21 cellular contexts compared by ENCODE assay signal in genomic region chr10:114364726-114365125, GRCh38.
"Had no signal": no experiment of that assay in that cellular context is flagged by ENCODE, and none has a peak within 500 bp of the region (broad histone marks: within the 10 kb centered on the region; RNA-seq: fewer than 3 reads in every experiment).

No MANE protein-coding gene starts in this region.

- H3K9me3 ChIP-seq: SK-N-SH had no signal

- DNase-seq: KBM-7, MV-4-11, NCI-H1048, NCI-H1105, NCI-H1417, NCI-H1436 treated with DMSO at 0.1 percent for 48 hours, NCI-H1694, NCI-H187 treated with DMSO at 0.1 percent for 48 hours, NCI-H2081, NCI-H2171, NCI-H226, NCI-H446, NCI-H510A, NCI-H524 treated with DMSO at 0.1 percent for 48 hours, NCI-H69, NCI-H774, Right ventricle myocardium superior, RPMI8226, SIG-M5, SK-N-SH, SW 1271 had no signal

- H3K9ac ChIP-seq: SK-N-SH had no signal

- H3K4me2 ChIP-seq: SK-N-SH had no signal
